Comparison of ENCODE assay signal across 8 cellular contexts in genomic region chr1:27234054-27234882, GRCh38. TPM values are rescaled to one million over a fixed set of nuclear protein-coding genes. Genes with fewer than 3 reads are reported as not detected.
A peak's percentile ranks its signal among the peaks of the same experiment; 100 is the strongest.
DNase-seq lines count a peak whose midpoint lies in the region; ATAC-seq, FAIRE-seq and TF ChIP-seq lines count a peak whose summit lies in the region.

Gene WDTC1, plus strand, starts transcription at chr1:27234632. Its CDS starts 26,423 bp downstream, at chr1:27261055.

- no peaks in the 10 kb centered on the region for H3K9me3 ChIP-seq in kidney (ENCODE audit: control insufficient read depth in 1 of 2, low read length in 2 of 2)

- peak within 1 kb of the TSS; percentile 80 for H3K27ac Mint-ChIP-seq in chondrocyte (ENCODE audit: unreplicated experiment)

- intact Hi-C loops in kidney (cut with DNase I): no loop called here

- no peaks in the 10 kb centered on the region for H3K9me3 Mint-ChIP-seq in chondrocyte (ENCODE audit: low read depth)

- ATAC-seq in HG03439 (IDR thresholded peaks at IDR 0.05; ENCODE audit: unreplicated experiment): peak; percentile 90

- peak within 1 kb of the TSS; percentile 32 to 47 for H3K27ac ChIP-seq in kidney (ENCODE audit: low read depth in 2 of 2, low read length in 2 of 2)

- peak; percentile 93 to 95 for DNase-seq in AML-193 (lab: John Stamatoyannopoulos, UW)
- peak; percentile 88 for DNase-seq in NCI-H510A treated with DMSO at 0.1 percent for 48 hours (lab: John Stamatoyannopoulos, UW)
- DNase-seq in activated CD4-positive, alpha-beta T cell treated with anti-CD3 and anti-CD28 coated beads for 24 hours (ENCODE audit: low read depth in 2 of 2): peak; percentile 95 to 96
- peak; percentile 100 for DNase-seq in chondrocyte (ENCODE audit: low spot score)
- peak; percentile 99 for DNase-seq in kidney
- peak; percentile 98 for DNase-seq in stimulated activated CD4-positive, alpha-beta T cell treated with anti-CD3 and anti-CD28 coated beads, Interleukin-15, amount 100 ng/mL, for 24 hours

- peaks cover 29% of the 10 kb centered on the region for H3K4me1 Mint-ChIP-seq in chondrocyte (ENCODE audit: low read depth)

- FAIRE-seq in kidney (lab: Jason Lieb, UNC): peak; percentile 42

- peak within 1 kb of the TSS; percentile 94 for H3K4me3 Mint-ChIP-seq in chondrocyte (ENCODE audit: unreplicated experiment)

- H3K4me3 ChIP-seq in kidney (ENCODE audit: low read length in 2 of 2): peak within 1 kb of the TSS; percentile 84 to 87

- H3K27me3 Mint-ChIP-seq in chondrocyte (ENCODE audit: low read depth): no peaks in the 10 kb centered on the region

- H3K36me3 Mint-ChIP-seq in chondrocyte (ENCODE audit: low read depth): no peaks in the 10 kb centered on the region

- TF ChIP-seq CTCF in chondrocyte (IDR thresholded peaks at IDR 0.05) (no peak), kidney (IDR thresholded peaks at IDR 0.05; ENCODE audit: borderline replicate concordance, extremely low read depth, insufficient read depth) (no peak)

- peak within 1 kb of the TSS; percentile 70 to 87 for H3K9ac ChIP-seq in kidney (ENCODE audit: low read length in 2 of 2)

- H3K36me3 ChIP-seq in kidney (ENCODE audit: control insufficient read depth in 1 of 2, insufficient read depth in 2 of 2, low read length in 2 of 2): no peaks in the 10 kb centered on the region

- peak; percentile 45 for TF ChIP-seq POLR2A in GM19193 (IDR thresholded peaks at IDR 0.05; ENCODE audit: extremely low read depth, insufficient read depth, insufficient read length)

- H3K4me1 ChIP-seq in kidney (ENCODE audit: control insufficient read depth in 1 of 2, insufficient read depth in 1 of 2, low read depth in 1 of 2, low read length in 2 of 2): peaks cover 0 to 15% of the 10 kb centered on the region in 2 donors

RNA-seq across cellular contexts. Expression of gene WDTC1, which starts in this region (rescaled TPM):
- 30.8 to 32.4 TPM (median 31.2 TPM) in 3 replicates for total RNA-seq in chondrocyte
- total RNA-seq in kidney: 42.2 TPM
- 23.7 TPM for polyA plus RNA-seq in kidney (ENCODE audit: insufficient read depth, low read depth, low replicate concordance)

Comparison
In these comparisons a context has a peak if more than half of its experiments do, and no peak if none do; other contexts are left out.
1. Peak in every context shown above with its lines: DNase-seq, ATAC-seq, H3K4me3 ChIP-seq and H3K27ac ChIP-seq.